ENCODE assay signal across 1 cellular context in the genomic region with DNA sequence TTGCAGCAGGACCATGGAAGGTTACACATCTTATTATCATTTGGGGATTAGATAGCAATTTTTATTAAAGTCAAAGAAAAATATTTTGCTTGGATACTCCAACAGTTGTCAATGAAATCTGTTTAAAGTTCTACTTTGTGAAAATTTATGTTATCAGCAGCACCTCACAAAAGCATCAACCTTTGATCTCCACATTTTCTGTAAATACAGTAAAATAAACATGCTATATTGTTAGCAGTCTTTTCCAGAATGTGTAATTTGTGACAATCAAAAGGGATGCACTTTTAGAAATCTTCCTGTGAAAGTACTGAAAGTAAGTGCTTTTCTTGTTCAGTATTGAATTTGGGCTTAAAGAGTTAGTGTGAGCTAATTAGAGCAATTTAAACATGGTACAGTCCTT.
TF ChIP-seq lines count a peak whose summit lies in the region.

No MANE protein-coding gene starts in this region.

TF ChIP-seq in liver, 16 proteins besides CTCF, POLR2A, EP300 and RAD21 (continued from another document):
- TF ChIP-seq, protein P1, sequence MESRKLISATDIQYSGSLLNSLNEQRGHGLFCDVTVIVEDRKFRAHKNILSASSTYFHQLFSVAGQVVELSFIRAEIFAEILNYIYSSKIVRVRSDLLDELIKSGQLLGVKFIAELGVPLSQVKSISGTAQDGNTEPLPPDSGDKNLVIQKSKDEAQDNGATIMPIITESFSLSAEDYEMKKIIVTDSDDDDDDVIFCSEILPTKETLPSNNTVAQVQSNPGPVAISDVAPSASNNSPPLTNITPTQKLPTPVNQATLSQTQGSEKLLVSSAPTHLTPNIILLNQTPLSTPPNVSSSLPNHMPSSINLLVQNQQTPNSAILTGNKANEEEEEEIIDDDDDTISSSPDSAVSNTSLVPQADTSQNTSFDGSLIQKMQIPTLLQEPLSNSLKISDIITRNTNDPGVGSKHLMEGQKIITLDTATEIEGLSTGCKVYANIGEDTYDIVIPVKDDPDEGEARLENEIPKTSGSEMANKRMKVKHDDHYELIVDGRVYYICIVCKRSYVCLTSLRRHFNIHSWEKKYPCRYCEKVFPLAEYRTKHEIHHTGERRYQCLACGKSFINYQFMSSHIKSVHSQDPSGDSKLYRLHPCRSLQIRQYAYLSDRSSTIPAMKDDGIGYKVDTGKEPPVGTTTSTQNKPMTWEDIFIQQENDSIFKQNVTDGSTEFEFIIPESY (IDR thresholded peaks at IDR 0.05), result no peak
- TF ChIP-seq YY1 (IDR thresholded peaks at IDR 0.05) (no peak), NR2F2 (IDR thresholded peaks at IDR 0.05) (no peak), RXRA (IDR thresholded peaks at IDR 0.05) (no peak)
